ENCODE assay signal across 1 cellular context in genomic region chr1:172960019-172960418, GRCh38.
TF ChIP-seq lines count a peak whose summit lies in the region.

No MANE protein-coding gene starts in this region.

TF ChIP-seq in WTC11, 78 proteins besides CTCF, POLR2A, EP300 and RAD21 (continued from another document):
- TF ChIP-seq FOXP1 (CRISPR knock-in tag; IDR thresholded peaks at IDR 0.05; ENCODE audit: borderline replicate concordance) = no peak
- TF ChIP-seq, protein P1, sequence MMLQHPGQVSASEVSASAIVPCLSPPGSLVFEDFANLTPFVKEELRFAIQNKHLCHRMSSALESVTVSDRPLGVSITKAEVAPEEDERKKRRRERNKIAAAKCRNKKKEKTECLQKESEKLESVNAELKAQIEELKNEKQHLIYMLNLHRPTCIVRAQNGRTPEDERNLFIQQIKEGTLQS (CRISPR knock-in tag; conservative IDR thresholded peaks at IDR 0.05) = no peak
